8 cellular contexts compared by ENCODE assay signal in the genomic region with DNA sequence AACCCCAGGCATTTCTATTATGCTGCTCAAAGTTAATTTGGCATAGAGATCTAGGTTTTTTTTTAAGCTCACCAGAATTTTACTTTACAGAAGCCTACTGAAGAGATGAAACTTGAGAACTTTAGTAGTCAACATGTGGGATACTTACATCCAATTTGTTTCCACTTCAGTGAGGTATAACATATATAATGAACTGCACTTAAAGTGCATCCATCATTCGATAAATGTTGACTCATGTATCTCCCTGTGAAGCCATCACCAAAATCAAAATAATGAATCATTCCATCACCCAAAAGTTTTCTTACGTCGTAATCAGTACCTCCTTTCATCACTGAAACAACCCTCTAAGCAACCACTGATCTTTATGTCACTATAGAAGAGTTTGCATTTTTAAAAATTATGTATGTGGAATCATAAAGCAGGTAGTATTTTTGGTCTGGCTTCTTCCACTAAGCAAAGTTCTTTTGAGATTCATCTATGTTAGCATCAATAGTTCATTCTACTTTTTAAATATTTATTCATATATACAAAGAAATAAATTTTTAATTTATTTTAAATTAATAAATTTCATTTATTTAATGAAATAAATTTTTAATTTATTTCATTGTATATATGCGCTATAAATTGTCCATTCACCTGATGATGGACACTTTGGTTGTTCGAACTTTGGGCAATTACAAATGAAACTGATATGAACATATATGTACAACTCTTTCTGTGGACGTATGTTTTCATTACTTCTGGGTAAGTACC. TPM values are rescaled to one million over a fixed set of nuclear protein-coding genes. Genes with fewer than 3 reads are reported as not detected.
DNase-seq lines count a peak whose midpoint lies in the region; ATAC-seq and TF ChIP-seq lines count a peak whose summit lies in the region.

No MANE protein-coding gene starts in this region.

- peaks cover 0 to 5% (median 0%) of the 10 kb centered on the region in 3 experiments for H3K36me3 ChIP-seq in naive thymus-derived CD4-positive, alpha-beta T cell (ENCODE audit: control insufficient read depth in 2 of 3, insufficient read depth in 3 of 3, low read length in 3 of 3)

- no peaks in the 10 kb centered on the region for H3K36me3 Mint-ChIP-seq in IgD-negative memory B cell
- peaks cover 0 to 1% (median 0%) of the 10 kb centered on the region in 5 donors for H3K36me3 Mint-ChIP-seq in naive thymus-derived CD4-positive, alpha-beta T cell

- no peak overlapping the region for H3K27ac ChIP-seq in naive thymus-derived CD4-positive, alpha-beta T cell (ENCODE audit: low read depth, low read length)

- H3K27me3 Mint-ChIP-seq in IgD-negative memory B cell, result peaks cover 22% of the 10 kb centered on the region
- peaks cover 6 to 33% (median 21%) of the 10 kb centered on the region in 5 donors for H3K27me3 Mint-ChIP-seq in naive thymus-derived CD4-positive, alpha-beta T cell

- TF ChIP-seq CTCF in AG09309 (IDR thresholded peaks at IDR 0.05; ENCODE audit: control insufficient read depth, insufficient read depth, low read depth, low read length, missing control alignments), result no peak
- no peak for TF ChIP-seq CTCF in choroid plexus epithelial cell (conservative IDR thresholded peaks at IDR 0.05; ENCODE audit: low read depth, low read length)

- POLR2A ChIA-PET in naive thymus-derived CD4-positive, alpha-beta T cell (lab: Charles Lee), result no interaction called here

- CTCF ChIA-PET in naive thymus-derived CD4-positive, alpha-beta T cell (lab: Charles Lee), result no interaction called here

- no peaks in the 10 kb centered on the region for H3K9me3 ChIP-seq in naive thymus-derived CD4-positive, alpha-beta T cell (ENCODE audit: control insufficient read depth in 2 of 3, low read length in 3 of 3)

- no peak overlapping the region for H3K27ac Mint-ChIP-seq in IgD-negative memory B cell
- H3K27ac Mint-ChIP-seq in naive thymus-derived CD4-positive, alpha-beta T cell, result peak overlapping the region in 4 of 9 donors; percentile 16 to 95 (median 50)

- H3K4me1 ChIP-seq in naive thymus-derived CD4-positive, alpha-beta T cell (ENCODE audit: control insufficient read depth in 2 of 2, insufficient read depth in 2 of 2, low read length in 2 of 2), result no peaks in the 10 kb centered on the region

- peaks cover 0 to 6% (median 5%) of the 10 kb centered on the region in 3 donors for H3K9me3 Mint-ChIP-seq in IgD-negative memory B cell
- H3K9me3 Mint-ChIP-seq in naive thymus-derived CD4-positive, alpha-beta T cell, result peaks cover 0 to 5% (median 0%) of the 10 kb centered on the region in 11 donors

- peak overlapping the region in 3 of 4 donors; percentile 8 to 91 (median 84) for H3K4me3 Mint-ChIP-seq in IgD-negative memory B cell
- peak overlapping the region; percentile 64 to 97 (median 92) for H3K4me3 Mint-ChIP-seq in naive thymus-derived CD4-positive, alpha-beta T cell

- intact Hi-C loops in naive thymus-derived CD4-positive, alpha-beta T cell (cut with micrococcal nuclease), result loop anchor here (5.0 to 10.0 kb wide), 5 partner anchors 135 to 1200 kb away; a partner anchor contains a TSS

- H3K4me3 ChIP-seq in AG09309 (ENCODE audit: control insufficient read depth, low read depth, low read length), result peak overlapping the region; percentile 70
- H3K4me3 ChIP-seq in choroid plexus epithelial cell (ENCODE audit: low read depth, low read length), result peak overlapping the region; percentile 54
- H3K4me3 ChIP-seq in naive thymus-derived CD4-positive, alpha-beta T cell (ENCODE audit: low read length), result peak overlapping the region; percentile 76

- no peak for ATAC-seq in naive thymus-derived CD4-positive, alpha-beta T cell
- ATAC-seq in HG02759 (IDR thresholded peaks at IDR 0.05; ENCODE audit: unreplicated experiment), result no peak

- no peak for DNase-seq in AG09309 (ENCODE audit: low read depth)
- DNase-seq in choroid plexus epithelial cell (ENCODE audit: low read depth), result no peak
- no peak for DNase-seq in naive thymus-derived CD4-positive, alpha-beta T cell
- no peak for DNase-seq in activated CD4-positive, CD25-positive, alpha-beta regulatory T cell treated with anti-CD3 and anti-CD28 coated beads, Interleukin-2, amount 50 U/mL, for 72 hours
- DNase-seq in NAMALWA (ENCODE audit: low spot score), result no peak
- DNase-seq in NCI-H1417 treated with DMSO at 0.1 percent for 48 hours (lab: John Stamatoyannopoulos, UW), result no peak

- no peaks in the 10 kb centered on the region for H3K27me3 ChIP-seq in naive thymus-derived CD4-positive, alpha-beta T cell (ENCODE audit: control insufficient read depth in 2 of 2, insufficient read depth in 2 of 2, low read length in 2 of 2)

- H3K4me1 Mint-ChIP-seq in IgD-negative memory B cell, result peaks cover 0 to 8% (median 2%) of the 10 kb centered on the region in 3 donors
- peaks cover 13 to 31% (median 25%) of the 10 kb centered on the region in 7 donors for H3K4me1 Mint-ChIP-seq in naive thymus-derived CD4-positive, alpha-beta T cell

RNA-seq across cellular contexts. Expression of a gene that starts 2.0 kb away (rescaled TPM):
- polyA plus RNA-seq in IgD-negative memory B cell, result 0.86 TPM
- total RNA-seq in naive thymus-derived CD4-positive, alpha-beta T cell, result 1 to 10 TPM; 2.1 to 8.8 (median 2.9) TPM
- 1 to 10 TPM in 1 of 2 donors, under 1 TPM in 1; 0.77 to 1.5 TPM for polyA plus RNA-seq in naive thymus-derived CD4-positive, alpha-beta T cell
